ENCODE assay signal across 20 cellular contexts in genomic region chr5:5046680-5047502, GRCh38.
DNase-seq lines count a peak whose midpoint lies in the region; ATAC-seq and TF ChIP-seq lines count a peak whose summit lies in the region.
"Had no signal": no experiment of that assay in that cellular context is flagged by ENCODE, and none has a peak within 500 bp of the region (broad histone marks: within the 10 kb centered on the region; RNA-seq: fewer than 3 reads in every experiment).

No MANE protein-coding gene starts in this region.

- no peak overlapping the region for H3K27ac Mint-ChIP-seq in naive thymus-derived CD4-positive, alpha-beta T cell
- H3K27ac Mint-ChIP-seq: activated T-helper 17 cell treated with anti-CD3 and anti-CD28 coated beads, Interleukin-2, amount 50 U/mL, for 72 hours; brain; endodermal cell; H9; naive B cell had no signal

- no peak overlapping the region for H3K4me3 ChIP-seq in esophagus muscularis mucosa
- no peak overlapping the region for H3K4me3 ChIP-seq in naive thymus-derived CD4-positive, alpha-beta T cell (ENCODE audit: low read length)
- H3K4me3 ChIP-seq: K562, right lobe of liver had no signal

- no peaks in the 10 kb centered on the region for H3K27me3 ChIP-seq in esophagus muscularis mucosa
- H3K27me3 ChIP-seq in naive thymus-derived CD4-positive, alpha-beta T cell (ENCODE audit: control insufficient read depth in 2 of 2, insufficient read depth in 2 of 2, low read length in 2 of 2): no peaks in the 10 kb centered on the region
- H3K27me3 ChIP-seq: right lobe of liver had no signal

- WGBS in esophagus muscularis mucosa: 78% methylated on average over 6 of the region's 6 CpGs

- no peak for DNase-seq in esophagus muscularis mucosa (ENCODE audit: extremely low spot score)
- DNase-seq in NCI-H146 treated with DMSO at 0.1 percent for 48 hours (lab: John Stamatoyannopoulos, UW; ENCODE audit: unreplicated experiment): no peak
- DNase-seq in naive thymus-derived CD4-positive, alpha-beta T cell: no peak
- DNase-seq in RKO (ENCODE audit: low spot score): no peak
- DNase-seq: activated CD4-positive, alpha-beta T cell treated with anti-CD3 and anti-CD28 coated beads for 1 hour; C1 segment of cervical spinal cord; endodermal cell; GDM1; H9; naive B cell; NCI-H2107; right lobe of liver; SW 1271 had no signal

- TF ChIP-seq CTCF in esophagus muscularis mucosa (IDR thresholded peaks at IDR 0.05): no peak

- H3K4me1 ChIP-seq in esophagus muscularis mucosa: no peaks in the 10 kb centered on the region
- no peaks in the 10 kb centered on the region for H3K4me1 ChIP-seq in naive thymus-derived CD4-positive, alpha-beta T cell (ENCODE audit: control insufficient read depth in 2 of 2, insufficient read depth in 2 of 2, low read length in 2 of 2)
- H3K4me1 ChIP-seq: right lobe of liver had no signal

- H3K9me3 ChIP-seq in esophagus muscularis mucosa: no peaks in the 10 kb centered on the region
- no peaks in the 10 kb centered on the region for H3K9me3 ChIP-seq in naive thymus-derived CD4-positive, alpha-beta T cell (ENCODE audit: control insufficient read depth in 2 of 3, low read length in 3 of 3)
- H3K9me3 ChIP-seq: right lobe of liver had no signal

- TF ChIP-seq POLR2A in esophagus muscularis mucosa (IDR thresholded peaks at IDR 0.05; ENCODE audit: low read depth): no peak

- no peak overlapping the region for H3K4me3 Mint-ChIP-seq in naive thymus-derived CD4-positive, alpha-beta T cell
- H3K4me3 Mint-ChIP-seq: activated T-helper 17 cell treated with anti-CD3 and anti-CD28 coated beads, Interleukin-2, amount 50 U/mL, for 72 hours; brain; endodermal cell; H9; naive B cell had no signal

- no peak overlapping the region for H3K27ac ChIP-seq in esophagus muscularis mucosa (replicated peaks in 1 of 4)
- no peak overlapping the region for H3K27ac ChIP-seq in naive thymus-derived CD4-positive, alpha-beta T cell (ENCODE audit: low read depth, low read length)
- H3K27ac ChIP-seq: right lobe of liver had no signal

- no peaks in the 10 kb centered on the region for H3K36me3 Mint-ChIP-seq in naive thymus-derived CD4-positive, alpha-beta T cell
- H3K36me3 Mint-ChIP-seq: brain, naive B cell had no signal

- intact Hi-C loops in esophagus muscularis mucosa (cut with DNase I): no loop called here
- intact Hi-C loops in naive thymus-derived CD4-positive, alpha-beta T cell (cut with micrococcal nuclease): no loop called here

- H3K9me3 Mint-ChIP-seq in naive thymus-derived CD4-positive, alpha-beta T cell: peaks cover 0 to 8% (median 0%) of the 10 kb centered on the region in 11 donors
- H3K9me3 Mint-ChIP-seq: brain, endodermal cell, H9 had no signal

- H3K4me1 Mint-ChIP-seq in naive thymus-derived CD4-positive, alpha-beta T cell: peaks cover 0 to 2% (median 0%) of the 10 kb centered on the region in 7 donors
- H3K4me1 Mint-ChIP-seq: activated T-helper 17 cell treated with anti-CD3 and anti-CD28 coated beads, Interleukin-2, amount 50 U/mL, for 72 hours; endodermal cell; H9; naive B cell had no signal

- CTCF ChIA-PET in naive thymus-derived CD4-positive, alpha-beta T cell (lab: Charles Lee): no interaction called here

- no peak for TF ChIP-seq EP300 in esophagus muscularis mucosa (IDR thresholded peaks at IDR 0.05)

- POLR2A ChIA-PET in naive thymus-derived CD4-positive, alpha-beta T cell (lab: Charles Lee): no interaction called here

- no peaks in the 10 kb centered on the region for H3K36me3 ChIP-seq in esophagus muscularis mucosa
- no peaks in the 10 kb centered on the region for H3K36me3 ChIP-seq in naive thymus-derived CD4-positive, alpha-beta T cell (ENCODE audit: control insufficient read depth in 2 of 3, insufficient read depth in 3 of 3, low read length in 3 of 3)
- H3K36me3 ChIP-seq: right lobe of liver had no signal

- peak; percentile 92 for ATAC-seq in GM18861 (IDR thresholded peaks at IDR 0.05; ENCODE audit: unreplicated experiment)
- peak; percentile 94 for ATAC-seq in GM21515 (IDR thresholded peaks at IDR 0.05; ENCODE audit: unreplicated experiment)
- ATAC-seq in HG02973 (IDR thresholded peaks at IDR 0.05; ENCODE audit: unreplicated experiment): peak; percentile 81
- ATAC-seq in HG03575 (IDR thresholded peaks at IDR 0.05; ENCODE audit: extremely low read depth, insufficient number of reproducible peaks, low FRiP score, unreplicated experiment): peak; percentile 94
- no peak for ATAC-seq in naive thymus-derived CD4-positive, alpha-beta T cell
- ATAC-seq: activated T-helper 17 cell treated with anti-CD3 and anti-CD28 coated beads, Interleukin-2, amount 50 U/mL, for 72 hours; K562; right lobe of liver had no signal

- H3K27me3 Mint-ChIP-seq in naive thymus-derived CD4-positive, alpha-beta T cell: peaks cover 0 to 3% (median 0%) of the 10 kb centered on the region in 5 donors
- H3K27me3 Mint-ChIP-seq: activated T-helper 17 cell treated with anti-CD3 and anti-CD28 coated beads, Interleukin-2, amount 50 U/mL, for 72 hours; brain; naive B cell had no signal
